Comparison of ENCODE assay signal across 1 cellular context in genomic region chr6:60754879-60755278, GRCh38.
TF ChIP-seq lines count a peak whose summit lies in the region.

No MANE protein-coding gene starts in this region.

TF ChIP-seq in GM23338, 12 proteins besides CTCF, POLR2A, EP300 and RAD21 (continued from another document):
- TF ChIP-seq ZNF462 (CRISPR knock-in tag; IDR thresholded peaks at IDR 0.05) (no peak), NANOG (IDR thresholded peaks at IDR 0.05; ENCODE audit: borderline replicate concordance) (no peak), REST (IDR thresholded peaks at IDR 0.05; ENCODE audit: unreplicated experiment) (no peak), ZNF331 (CRISPR knock-in tag; IDR thresholded peaks at IDR 0.05; ENCODE audit: low read depth) (no peak)
